1 cellular context compared by ENCODE assay signal in genomic region chr1:2345297-2346075, GRCh38.
TF ChIP-seq lines count a peak whose summit lies in the region.

No MANE protein-coding gene starts in this region.

TF ChIP-seq in GM23338, 12 proteins besides CTCF, POLR2A, EP300 and RAD21:
- TF ChIP-seq ETS1 (IDR thresholded peaks at IDR 0.05) (no peak), CREB1 (CRISPR knock-in tag; IDR thresholded peaks at IDR 0.05; ENCODE audit: low read depth) (no peak), ZNF462 (CRISPR knock-in tag; IDR thresholded peaks at IDR 0.05) (no peak), ZNF331 (CRISPR knock-in tag; IDR thresholded peaks at IDR 0.05; ENCODE audit: low read depth) (no peak), EZH2phosphoT487 (IDR thresholded peaks at IDR 0.05; ENCODE audit: unreplicated experiment) (no peak), EZH2 (IDR thresholded peaks at IDR 0.05; ENCODE audit: low read depth, unreplicated experiment) (no peak), NANOG (IDR thresholded peaks at IDR 0.05; ENCODE audit: borderline replicate concordance) (no peak), POLR2AphosphoS5 (IDR thresholded peaks at IDR 0.05; ENCODE audit: low read depth) (no peak), ZNF114 (CRISPR knock-in tag; IDR thresholded peaks at IDR 0.05) (no peak), JUNB (IDR thresholded peaks at IDR 0.05; ENCODE audit: unreplicated experiment) (no peak), REST (IDR thresholded peaks at IDR 0.05; ENCODE audit: unreplicated experiment) (no peak), STAT1 (IDR thresholded peaks at IDR 0.05; ENCODE audit: unreplicated experiment) (no peak)
TF ChIP-seq in GM23338: peak in this region for 0.
